Comparison of ENCODE assay signal across 13 cellular contexts in the genomic region with DNA sequence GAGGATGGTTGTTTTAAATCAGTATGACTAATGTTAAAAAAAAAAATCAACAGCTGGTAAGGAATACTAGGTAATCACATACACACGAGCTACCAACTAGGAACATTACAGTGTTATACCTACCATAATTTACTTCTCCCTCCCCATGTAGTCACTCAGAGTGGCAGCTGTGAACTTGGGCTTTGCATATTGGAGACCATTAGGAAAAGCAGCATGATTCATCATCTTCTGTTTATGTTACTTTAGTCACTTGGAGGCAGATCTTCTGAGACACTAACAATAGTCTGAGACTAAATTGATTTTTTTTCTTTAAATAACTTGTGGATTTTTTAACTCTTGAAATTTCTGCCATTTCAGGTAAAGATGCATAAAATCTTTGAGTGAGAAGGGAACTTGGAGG.
DNase-seq lines count a peak whose midpoint lies in the region; TF ChIP-seq lines count a peak whose summit lies in the region.
"Had no signal": no experiment of that assay in that cellular context is flagged by ENCODE, and none has a peak within 500 bp of the region (broad histone marks: within the 10 kb centered on the region; RNA-seq: fewer than 3 reads in every experiment).

No MANE protein-coding gene starts in this region.

- H3K27me3 ChIP-seq in fibroblast of lung (ENCODE audit: control insufficient read depth, insufficient read depth, low read length) (no peaks in the 10 kb centered on the region), MM.1S (replicated peaks; ENCODE audit: insufficient read depth, low read length) (no peaks in the 10 kb centered on the region)
- H3K27me3 ChIP-seq: heart right ventricle had no signal

- H3K9me2 ChIP-seq in MM.1S (replicated peaks; ENCODE audit: insufficient read depth, low read length): no peaks in the 10 kb centered on the region

- H3K36me3 ChIP-seq in fibroblast of lung (ENCODE audit: control insufficient read depth, insufficient read depth, low read length): no peaks in the 10 kb centered on the region
- H3K36me3 ChIP-seq in MM.1S (replicated peaks; ENCODE audit: insufficient read depth, low read length): no peaks in the 10 kb centered on the region
- H3K36me3 ChIP-seq: heart right ventricle had no signal

- no peak overlapping the region for H3K4me2 ChIP-seq in fibroblast of lung (ENCODE audit: extremely low read depth, insufficient read depth, low read length)
- H3K4me2 ChIP-seq in MM.1S (ENCODE audit: low read depth, low read length): no peak overlapping the region

- H3K79me2 ChIP-seq in fibroblast of lung (ENCODE audit: control insufficient read depth, insufficient read depth, low read length) (no peaks in the 10 kb centered on the region), MM.1S (ENCODE audit: low read length) (no peaks in the 10 kb centered on the region)

- no peaks in the 10 kb centered on the region for H3F3A ChIP-seq in MM.1S (ENCODE audit: insufficient read depth, low read length)

- no peaks in the 10 kb centered on the region for H3K9me3 ChIP-seq in fibroblast of lung (ENCODE audit: control insufficient read depth, insufficient read depth, low read depth, low read length)
- no peaks in the 10 kb centered on the region for H3K9me3 ChIP-seq in MM.1S (replicated peaks; ENCODE audit: insufficient read depth, low read length)

- H3K27ac ChIP-seq in fibroblast of lung (ENCODE audit: insufficient read depth, low read length) (no peak overlapping the region), MM.1S (ENCODE audit: low read length) (no peak overlapping the region)
- H3K27ac ChIP-seq: heart right ventricle, HL-60 had no signal

- peak; percentile 25 for DNase-seq in GM03348 (ENCODE audit: low spot score)
- DNase-seq in NCI-H460 (ENCODE audit: extremely low read depth, low read depth): peak; percentile 39
- DNase-seq in fibroblast of lung (ENCODE audit: low read depth in 2 of 2): peak; percentile 58 to 70
- DNase-seq in skeletal muscle cell (ENCODE audit: low read depth): peak; percentile 20
- no peak for DNase-seq in MM.1S
- DNase-seq in central memory CD4-positive, alpha-beta T cell: no peak
- DNase-seq in superior temporal gyrus (ENCODE audit: extremely low spot score): no peak
- DNase-seq: activated CD8-positive, alpha-beta memory T cell treated with anti-CD3 and anti-CD28 coated beads, Interleukin-2, amount 50 U/mL, for 4 hours; activated naive CD4-positive, alpha-beta T cell treated with anti-CD3 and anti-CD28 coated beads for 36 hours; CD4-positive, alpha-beta T cell; heart right ventricle; left colon had no signal

- H2AFZ ChIP-seq in fibroblast of lung (ENCODE audit: low read length) (no peak overlapping the region), MM.1S (ENCODE audit: low read length) (no peak overlapping the region)

- H4K20me1 ChIP-seq in fibroblast of lung (ENCODE audit: control insufficient read depth, extremely low read depth, insufficient read depth, low read length) (no peaks in the 10 kb centered on the region), MM.1S (ENCODE audit: insufficient read depth, low read length) (no peaks in the 10 kb centered on the region)

- no peak overlapping the region for H3K9ac ChIP-seq in fibroblast of lung (ENCODE audit: insufficient read depth, low read length)
- no peak overlapping the region for H3K9ac ChIP-seq in MM.1S (ENCODE audit: low read length)

- H3K4me3 ChIP-seq in fibroblast of lung (replicated peaks in 1 of 4; ENCODE audit: control extremely low read depth in 1 of 4, insufficient read depth in 1 of 4, low read depth in 3 of 4, low read length in 4 of 4) (no peak overlapping the region), skeletal muscle cell (ENCODE audit: low read depth, low read length) (no peak overlapping the region), MM.1S (ENCODE audit: low read length) (no peak overlapping the region)
- H3K4me3 ChIP-seq: heart right ventricle had no signal

- TF ChIP-seq CTCF in fibroblast of lung (conservative IDR thresholded peaks at IDR 0.05 in 1 of 2, IDR thresholded peaks at IDR 0.05 in 1 of 2; ENCODE audit: low read depth in 1 of 2, low read length in 2 of 2) (no peak), MM.1S (IDR thresholded peaks at IDR 0.05; ENCODE audit: low read length) (no peak)

- H3K4me1 ChIP-seq in fibroblast of lung (ENCODE audit: control insufficient read depth, extremely low read depth, insufficient read depth, low read length) (peaks cover 9% of the 10 kb centered on the region), MM.1S (ENCODE audit: low read length) (no peaks in the 10 kb centered on the region)

Comparison
In these comparisons a context has a peak if more than half of its experiments do, and no peak if none do; other contexts are left out.
1. DNase-seq: peak in GM03348 (single experiment), NCI-H460 (single experiment), fibroblast of lung (2 of 2) and skeletal muscle cell (single experiment); none in MM.1S (single experiment), central memory CD4-positive, alpha-beta T cell (single experiment) and superior temporal gyrus (single experiment).